Comparison of ENCODE assay signal across 8 cellular contexts in genomic region chr1:1348420-1349255, GRCh38. TPM values are rescaled to one million over a fixed set of nuclear protein-coding genes. Genes with fewer than 3 reads are reported as not detected.
A peak's percentile ranks its signal among the peaks of the same experiment; 100 is the strongest.
DNase-seq lines count a peak whose midpoint lies in the region; ATAC-seq, FAIRE-seq and TF ChIP-seq lines count a peak whose summit lies in the region.

No MANE protein-coding gene starts in this region.

- H3K36me3 ChIP-seq in HUES6 (ENCODE audit: control insufficient read depth, insufficient read depth, low read length) (0 out of 2 replicates have a peak, but pooled peaks cover 3% of the 10 kb centered on the region), HepG2 (replicated peaks in 1 of 2; ENCODE audit: control insufficient read depth in 1 of 2, insufficient read depth in 2 of 2, low read length in 2 of 2) (no peaks in the 10 kb centered on the region), tibial artery (peaks cover 2 to 13% (median 10%) of the 10 kb centered on the region in 3 donors)

- ATAC-seq in GM19455 (IDR thresholded peaks at IDR 0.05; ENCODE audit: unreplicated experiment) (peak; percentile 21), HepG2 (no peak)

- H3K4me3 ChIP-seq in AG04450 (ENCODE audit: low read depth, low read length) (peak overlapping the region; percentile 74), HUES6 (ENCODE audit: low read depth, low read length) (peak overlapping the region; percentile 77), astrocyte of the spinal cord (ENCODE audit: low read depth, low read length) (peak overlapping the region; percentile 71), HepG2 (replicated peaks in 1 of 3; ENCODE audit: insufficient read depth in 1 of 3, low read depth in 2 of 3, low read length in 3 of 3) (peak overlapping the region; percentile 79 to 89 (median 85)), tibial artery (peak overlapping the region; percentile 81 to 84)

- 0 out of 4 replicates have a peak, but pooled peaks of 1 of the 2 experiments have one; percentile 17 for TF ChIP-seq POLR2A in HepG2 (IDR thresholded peaks at IDR 0.05; ENCODE audit: insufficient read depth in 1 of 2, low read depth in 2 of 2, low read length in 2 of 2)

- POLR2A ChIA-PET in AG04450 (lab: Yijun Ruan, JAX) = interaction anchor here (0.6 to 1.9 kb wide), 3 partner anchors 9 to 405 kb away, joined by 7 to 12 read pairs (median 9); partner anchors contain the start of genes AURKAIP1 and MXRA8
- POLR2A ChIA-PET in HepG2 (lab: Yijun Ruan, JAX) = interaction anchor here (0.5 to 2.7 kb wide), 15 partner anchors 10 to 156 kb away, joined by 3 to 38 read pairs (median 6); partner anchors contain the start of genes AURKAIP1, CCNL2, MXRA8 and TAS1R3

- H2AFZ ChIP-seq in HepG2 (ENCODE audit: low read length) = no peak overlapping the region

- CTCF ChIA-PET in AG04450 (lab: Charles Lee) (interaction anchor here (0.8 to 1.2 kb wide), 4 partner anchors 14 to 227 kb away, joined by 3 to 6 read pairs (median 3); no protein-coding TSS in a partner anchor), HepG2 (lab: Yijun Ruan, JAX; ENCODE audit: low intra/inter-chr PET ratio, low total read pairs) (interaction anchor here (2.0 kb wide), 1 partner anchor 24 kb away, joined by 13 read pairs; no protein-coding TSS in a partner anchor)

- FAIRE-seq in HepG2 (lab: Jason Lieb, UNC) = no peak

- TF ChIP-seq EP300 in HepG2 (IDR thresholded peaks at IDR 0.05; ENCODE audit: low read depth in 2 of 2, low read length in 2 of 2) (no peak), HepG2 (CRISPR knock-in tag; IDR thresholded peaks at IDR 0.05; ENCODE audit: borderline replicate concordance) (no peak)

- H3K27me3 ChIP-seq in AG04450 (ENCODE audit: control insufficient read depth, insufficient read depth, low read length) (no peaks in the 10 kb centered on the region), HUES6 (ENCODE audit: control insufficient read depth, insufficient read depth, low read length) (peaks cover 12% of the 10 kb centered on the region), HepG2 (ENCODE audit: control insufficient read depth in 1 of 2, insufficient read depth in 2 of 2, low read length in 2 of 2) (no peaks in the 10 kb centered on the region), tibial artery (no peaks in the 10 kb centered on the region)

- H3K9me3 ChIP-seq in AG04450 (ENCODE audit: control insufficient read depth, insufficient read depth, low read length) = no peaks in the 10 kb centered on the region; the same call in 1 of the 2 replicates
- no peaks in the 10 kb centered on the region for H3K9me3 ChIP-seq in HUES6 (ENCODE audit: control insufficient read depth, insufficient read depth, low read depth, low read length)
- no peaks in the 10 kb centered on the region for H3K9me3 ChIP-seq in HepG2 (ENCODE audit: low read length)
- H3K9me3 ChIP-seq in tibial artery = no peaks in the 10 kb centered on the region

- DNase-seq in AG04450 (ENCODE audit: low read depth, low spot score) (no peak), astrocyte of the spinal cord (ENCODE audit: low read depth, low spot score) (peak; percentile 52), HepG2 (ENCODE audit: low spot score) (no peak), tibial artery (peak in 1 of 2 donors; percentile 48), A172 (ENCODE audit: low spot score) (no peak), cerebellum (ENCODE audit: low spot score) (no peak)

- H3K9ac ChIP-seq in HUES6 (ENCODE audit: low read length) = peak overlapping the region; percentile 72
- H3K9ac ChIP-seq in HepG2 (ENCODE audit: insufficient read depth, low read depth, low read length) = peak overlapping the region; percentile 91

- intact Hi-C loops in HepG2 (cut with micrococcal nuclease; ENCODE audit: unreplicated experiment) = no loop called here
- intact Hi-C loops in tibial artery (cut with DNase I; ENCODE audit: low total_unique reads) = loop anchor here (2.0 kb wide), 1 partner anchor 26 kb away; the partner anchor contains the start of gene AURKAIP1

- H4K20me1 ChIP-seq in HepG2 (ENCODE audit: insufficient read depth, low read length) = peaks cover 29% of the 10 kb centered on the region; the same call in 1 of the 2 replicates

- peaks cover 48% of the 10 kb centered on the region for H3K79me2 ChIP-seq in HepG2 (ENCODE audit: insufficient read depth, low read length)

- TF ChIP-seq RAD21 in HepG2 (CRISPR knock-in tag; IDR thresholded peaks at IDR 0.05) = no peak

- H3K4me1 ChIP-seq in HUES6 (ENCODE audit: control insufficient read depth, insufficient read depth, low read length) = peaks cover 32% of the 10 kb centered on the region
- peaks cover 57% of the 10 kb centered on the region for H3K4me1 ChIP-seq in HepG2 (ENCODE audit: insufficient read depth, low read length)
- peaks cover 0 to 74% (median 49%) of the 10 kb centered on the region in 4 donors for H3K4me1 ChIP-seq in tibial artery

- BruUV-seq in HepG2 (replicated peaks; lab: Mats Ljungman, UMichigan) = no TSS peak

- WGBS in HepG2 (ENCODE audit: low lambda C conversion rate) = 0% methylated on average over 3 of the region's 109 CpGs

- no peak for TF ChIP-seq CTCF in AG04450 (IDR thresholded peaks at IDR 0.05; ENCODE audit: low read depth, low read length)
- TF ChIP-seq CTCF in astrocyte of the spinal cord (IDR thresholded peaks at IDR 0.05; ENCODE audit: low read depth, low read length) = no peak
- no peak for TF ChIP-seq CTCF in HepG2 (CRISPR knock-in tag; IDR thresholded peaks at IDR 0.05)
- TF ChIP-seq CTCF in tibial artery (IDR thresholded peaks at IDR 0.05) = no peak

- peak overlapping the region; percentile 91 for H3K4me2 ChIP-seq in HepG2 (ENCODE audit: low read depth, low read length)

- H3K27ac ChIP-seq in AG04450 (ENCODE audit: low read depth, low read length) (no peak overlapping the region), HUES6 (ENCODE audit: low read depth, low read length) (no peak overlapping the region), HepG2 (ENCODE audit: extremely low read length, insufficient read depth, low read length) (peak overlapping the region; percentile 82), tibial artery (peak overlapping the region; percentile 64 to 66)

- in situ Hi-C loops in astrocyte of the spinal cord (cut with HindIII; ENCODE audit: low sequenced_read_pairs) (no loop called here), HepG2 (cut with HindIII; ENCODE audit: extremely low pct_ligation_motif_present, low pct_unique_long_range_greater_than_20kb) (no loop called here)

RNA-seq across cellular contexts. Expression of gene DVL1, which starts 0.6 kb away (rescaled TPM):
- polyA plus RNA-seq in AG04450 (2011; rRNA removed) (8.9 and 13.6 TPM in 2 replicates), HepG2 (2011; rRNA removed) (30.8 and 49.5 TPM in 2 replicates)
- polyA minus RNA-seq in AG04450 (2011; rRNA and poly(A)+ RNA removed) = 7.7 and 9.2 TPM in 2 replicates
- total RNA-seq in HepG2 (2016; rRNA removed; fragmentation: Illumina TruSeq; extraction: Trizol) (42.8 and 60.4 TPM in 2 replicates), cerebellum (46.0 TPM)
- total RNA-seq in HepG2 (2016; cell fraction: cytosol; rRNA removed; fragmentation: Illumina TruSeq; extraction: Trizol; ENCODE audit: low read depth) = 36.3 and 41.3 TPM in 2 replicates
- total RNA-seq in HepG2 (2016; cell fraction: insoluble cytoplasmic fraction; rRNA removed; fragmentation: Illumina TruSeq; extraction: Trizol) = 36.7 and 61.0 TPM in 2 replicates
- total RNA-seq in HepG2 (2016; cell fraction: membrane; rRNA removed; fragmentation: Illumina TruSeq; extraction: Trizol) = 84.2 and 90.2 TPM in 2 replicates
- total RNA-seq in HepG2 (2016; cell fraction: nucleus; rRNA removed; fragmentation: Illumina TruSeq; extraction: Trizol) = 38.1 and 46.4 TPM in 2 replicates
- polyA plus RNA-seq in HepG2 (2011; cell fraction: cytosol; rRNA removed) = 25.9 and 50.1 TPM in 2 replicates
- polyA plus RNA-seq in HepG2 (2011; cell fraction: nucleus; rRNA removed) = 153 and 204 TPM in 2 replicates
- polyA plus RNA-seq in HepG2 (2012) = 29.7 and 38.8 TPM in 2 replicates
- polyA plus RNA-seq in HepG2 (2016; cell fraction: cytosol; fragmentation: Illumina TruSeq; extraction: Trizol; ENCODE audit: low read depth) = 26.3 and 31.1 TPM in 2 replicates
- polyA plus RNA-seq in HepG2 (2016; cell fraction: insoluble cytoplasmic fraction; fragmentation: Illumina TruSeq; extraction: Trizol; ENCODE audit: low read depth) = 34.3 and 36.1 TPM in 2 replicates
- 54.8 and 63.5 TPM in 2 replicates for polyA plus RNA-seq in HepG2 (2016; cell fraction: membrane; fragmentation: Illumina TruSeq; extraction: Trizol; ENCODE audit: low read depth)
- 84.5 and 84.8 TPM in 2 replicates for polyA plus RNA-seq in HepG2 (2016; cell fraction: nucleus; fragmentation: Illumina TruSeq; extraction: Trizol; ENCODE audit: insufficient read depth, low read depth)
- 41.6 and 83.7 TPM in 2 replicates for polyA minus RNA-seq in HepG2 (2011; rRNA and poly(A)+ RNA removed; ENCODE audit: low replicate concordance)
- polyA minus RNA-seq in HepG2 (2011; cell fraction: cytosol; rRNA and poly(A)+ RNA removed) = 26.2 and 33.4 TPM in 2 replicates
- polyA minus RNA-seq in HepG2 (2011; cell fraction: nucleus; rRNA and poly(A)+ RNA removed) = 27.6 and 29.8 TPM in 2 replicates
- 47.7 and 58.2 TPM in 2 replicates for total RNA-seq in A172 (2014; rRNA removed; shearing (Covaris generic))

RNA-seq across cellular contexts. Expression of gene MXRA8, which starts 9.7 kb away (rescaled TPM):
- 186 and 275 TPM in 2 replicates for polyA plus RNA-seq in AG04450 (2011; rRNA removed)
- polyA minus RNA-seq in AG04450 (2011; rRNA and poly(A)+ RNA removed) = 171 and 233 TPM in 2 replicates
- total RNA-seq in HepG2 (2016; rRNA removed; fragmentation: Illumina TruSeq; extraction: Trizol) = 5.4 and 19.8 TPM in 2 replicates
- total RNA-seq in HepG2 (2016; cell fraction: cytosol; rRNA removed; fragmentation: Illumina TruSeq; extraction: Trizol; ENCODE audit: low read depth) = 4.4 and 6.1 TPM in 2 replicates
- 5.2 and 18.5 TPM in 2 replicates for total RNA-seq in HepG2 (2016; cell fraction: insoluble cytoplasmic fraction; rRNA removed; fragmentation: Illumina TruSeq; extraction: Trizol)
- total RNA-seq in HepG2 (2016; cell fraction: membrane; rRNA removed; fragmentation: Illumina TruSeq; extraction: Trizol) = 9.0 and 10.5 TPM in 2 replicates
- 15.6 and 22.5 TPM in 2 replicates for total RNA-seq in HepG2 (2016; cell fraction: nucleus; rRNA removed; fragmentation: Illumina TruSeq; extraction: Trizol)
- 44.8 and 71.0 TPM in 2 replicates for polyA plus RNA-seq in HepG2 (2011; rRNA removed)
- 35.7 and 49.1 TPM in 2 replicates for polyA plus RNA-seq in HepG2 (2011; cell fraction: cytosol; rRNA removed)
- polyA plus RNA-seq in HepG2 (2011; cell fraction: nucleus; rRNA removed) = 279 and 296 TPM in 2 replicates
- polyA plus RNA-seq in HepG2 (2012) = 22.6 and 42.3 TPM in 2 replicates
- polyA plus RNA-seq in HepG2 (2016; cell fraction: cytosol; fragmentation: Illumina TruSeq; extraction: Trizol; ENCODE audit: low read depth) = 4.9 and 5.3 TPM in 2 replicates
- 6.0 and 9.7 TPM in 2 replicates for polyA plus RNA-seq in HepG2 (2016; cell fraction: insoluble cytoplasmic fraction; fragmentation: Illumina TruSeq; extraction: Trizol; ENCODE audit: low read depth)
- polyA plus RNA-seq in HepG2 (2016; cell fraction: membrane; fragmentation: Illumina TruSeq; extraction: Trizol; ENCODE audit: low read depth) = 10.7 and 11.1 TPM in 2 replicates
- polyA plus RNA-seq in HepG2 (2016; cell fraction: nucleus; fragmentation: Illumina TruSeq; extraction: Trizol; ENCODE audit: insufficient read depth, low read depth) = 56.0 and 64.0 TPM in 2 replicates
- 0.26 and 46.5 TPM in 2 replicates for polyA minus RNA-seq in HepG2 (2011; rRNA and poly(A)+ RNA removed; ENCODE audit: low replicate concordance)
- polyA minus RNA-seq in HepG2 (2011; cell fraction: cytosol; rRNA and poly(A)+ RNA removed) = 16.7 and 21.9 TPM in 2 replicates
- polyA minus RNA-seq in HepG2 (2011; cell fraction: nucleus; rRNA and poly(A)+ RNA removed) = 11.8 and 16.9 TPM in 2 replicates
- 0.24 TPM in 1 of 2 replicates, not detected in the other for total RNA-seq in A172 (2014; rRNA removed; shearing (Covaris generic))
- total RNA-seq in cerebellum = 18.2 TPM

RNA-seq across cellular contexts. Expression of gene TAS1R3, which starts 17.6 kb away (rescaled TPM):
- 0.10 and 0.11 TPM in 2 replicates for polyA plus RNA-seq in AG04450 (2011; rRNA removed)
- 0.04 and 0.09 TPM in 2 replicates for polyA minus RNA-seq in AG04450 (2011; rRNA and poly(A)+ RNA removed)
- 0.15 TPM in 1 of 2 replicates, not detected in the other for total RNA-seq in HepG2 (2016; rRNA removed; fragmentation: Illumina TruSeq; extraction: Trizol)
- total RNA-seq in HepG2 (2016; cell fraction: cytosol; rRNA removed; fragmentation: Illumina TruSeq; extraction: Trizol; ENCODE audit: low read depth) = not detected in 2 replicates
- total RNA-seq in HepG2 (2016; cell fraction: insoluble cytoplasmic fraction; rRNA removed; fragmentation: Illumina TruSeq; extraction: Trizol) = 0.13 TPM in 1 of 2 replicates, not detected in the other
- not detected in 2 replicates for total RNA-seq in HepG2 (2016; cell fraction: membrane; rRNA removed; fragmentation: Illumina TruSeq; extraction: Trizol)
- total RNA-seq in HepG2 (2016; cell fraction: nucleus; rRNA removed; fragmentation: Illumina TruSeq; extraction: Trizol) = 0.12 and 0.25 TPM in 2 replicates
- polyA plus RNA-seq in HepG2 (2011; rRNA removed) = 0.13 and 0.20 TPM in 2 replicates
- 0.13 and 0.21 TPM in 2 replicates for polyA plus RNA-seq in HepG2 (2011; cell fraction: cytosol; rRNA removed)
- polyA plus RNA-seq in HepG2 (2011; cell fraction: nucleus; rRNA removed) = 1.5 and 2.4 TPM in 2 replicates
- polyA plus RNA-seq in HepG2 (2012) = 0.17 TPM in 2 replicates
- not detected in 2 replicates for polyA plus RNA-seq in HepG2 (2016; cell fraction: cytosol; fragmentation: Illumina TruSeq; extraction: Trizol; ENCODE audit: low read depth)
- not detected in 2 replicates for polyA plus RNA-seq in HepG2 (2016; cell fraction: insoluble cytoplasmic fraction; fragmentation: Illumina TruSeq; extraction: Trizol; ENCODE audit: low read depth)
- 0.07 TPM in 1 of 2 replicates, not detected in the other for polyA plus RNA-seq in HepG2 (2016; cell fraction: membrane; fragmentation: Illumina TruSeq; extraction: Trizol; ENCODE audit: low read depth)
- 0.25 and 0.30 TPM in 2 replicates for polyA plus RNA-seq in HepG2 (2016; cell fraction: nucleus; fragmentation: Illumina TruSeq; extraction: Trizol; ENCODE audit: insufficient read depth, low read depth)
- polyA minus RNA-seq in HepG2 (2011; rRNA and poly(A)+ RNA removed; ENCODE audit: low replicate concordance) = 1.2 TPM in 2 replicates
- 0.20 and 0.26 TPM in 2 replicates for polyA minus RNA-seq in HepG2 (2011; cell fraction: cytosol; rRNA and poly(A)+ RNA removed)
- polyA minus RNA-seq in HepG2 (2011; cell fraction: nucleus; rRNA and poly(A)+ RNA removed) = 0.64 and 0.75 TPM in 2 replicates
- 0.22 and 0.33 TPM in 2 replicates for total RNA-seq in A172 (2014; rRNA removed; shearing (Covaris generic))
- total RNA-seq in cerebellum = 0.73 TPM

RNA-seq across cellular contexts. Expression of gene CPTP, which starts 24.0 kb away (rescaled TPM):
- polyA plus RNA-seq in AG04450 (2011; rRNA removed) (7.1 and 9.5 TPM in 2 replicates), HepG2 (2011; rRNA removed) (5.5 and 8.0 TPM in 2 replicates)
- polyA minus RNA-seq in AG04450 (2011; rRNA and poly(A)+ RNA removed) = 5.0 and 6.2 TPM in 2 replicates
- total RNA-seq in HepG2 (2016; rRNA removed; fragmentation: Illumina TruSeq; extraction: Trizol) (7.2 and 9.3 TPM in 2 replicates), cerebellum (10.6 TPM)
- total RNA-seq in HepG2 (2016; cell fraction: cytosol; rRNA removed; fragmentation: Illumina TruSeq; extraction: Trizol; ENCODE audit: low read depth) = 6.9 and 8.7 TPM in 2 replicates
- total RNA-seq in HepG2 (2016; cell fraction: insoluble cytoplasmic fraction; rRNA removed; fragmentation: Illumina TruSeq; extraction: Trizol) = 6.2 and 9.8 TPM in 2 replicates
- 15.1 and 19.3 TPM in 2 replicates for total RNA-seq in HepG2 (2016; cell fraction: membrane; rRNA removed; fragmentation: Illumina TruSeq; extraction: Trizol)
- 7.2 and 8.0 TPM in 2 replicates for total RNA-seq in HepG2 (2016; cell fraction: nucleus; rRNA removed; fragmentation: Illumina TruSeq; extraction: Trizol)
- polyA plus RNA-seq in HepG2 (2011; cell fraction: cytosol; rRNA removed) = 7.7 and 13.2 TPM in 2 replicates
- polyA plus RNA-seq in HepG2 (2011; cell fraction: nucleus; rRNA removed) = 11.5 and 12.6 TPM in 2 replicates
- polyA plus RNA-seq in HepG2 (2012) = 7.1 and 9.6 TPM in 2 replicates
- polyA plus RNA-seq in HepG2 (2016; cell fraction: cytosol; fragmentation: Illumina TruSeq; extraction: Trizol; ENCODE audit: low read depth) = 12.5 and 15.0 TPM in 2 replicates
- 13.9 and 15.2 TPM in 2 replicates for polyA plus RNA-seq in HepG2 (2016; cell fraction: insoluble cytoplasmic fraction; fragmentation: Illumina TruSeq; extraction: Trizol; ENCODE audit: low read depth)
- polyA plus RNA-seq in HepG2 (2016; cell fraction: membrane; fragmentation: Illumina TruSeq; extraction: Trizol; ENCODE audit: low read depth) = 23.5 and 26.0 TPM in 2 replicates
- 16.7 and 16.9 TPM in 2 replicates for polyA plus RNA-seq in HepG2 (2016; cell fraction: nucleus; fragmentation: Illumina TruSeq; extraction: Trizol; ENCODE audit: insufficient read depth, low read depth)
- polyA minus RNA-seq in HepG2 (2011; rRNA and poly(A)+ RNA removed; ENCODE audit: low replicate concordance) = 9.3 and 18.2 TPM in 2 replicates
- polyA minus RNA-seq in HepG2 (2011; cell fraction: cytosol; rRNA and poly(A)+ RNA removed) = 13.4 and 15.4 TPM in 2 replicates
- polyA minus RNA-seq in HepG2 (2011; cell fraction: nucleus; rRNA and poly(A)+ RNA removed) = 9.8 and 11.6 TPM in 2 replicates
- total RNA-seq in A172 (2014; rRNA removed; shearing (Covaris generic)) = 17.0 and 19.5 TPM in 2 replicates

RNA-seq across cellular contexts. Expression of gene INTS11, which starts 24.2 kb away (rescaled TPM):
- polyA plus RNA-seq in AG04450 (2011; rRNA removed) = 52.8 and 69.5 TPM in 2 replicates
- polyA minus RNA-seq in AG04450 (2011; rRNA and poly(A)+ RNA removed) = 103 and 131 TPM in 2 replicates
- 46.4 and 52.8 TPM in 2 replicates for total RNA-seq in HepG2 (2016; rRNA removed; fragmentation: Illumina TruSeq; extraction: Trizol)
- total RNA-seq in HepG2 (2016; cell fraction: cytosol; rRNA removed; fragmentation: Illumina TruSeq; extraction: Trizol; ENCODE audit: low read depth) = 23.1 and 23.4 TPM in 2 replicates
- 37.6 and 53.6 TPM in 2 replicates for total RNA-seq in HepG2 (2016; cell fraction: insoluble cytoplasmic fraction; rRNA removed; fragmentation: Illumina TruSeq; extraction: Trizol)
- 22.1 and 22.9 TPM in 2 replicates for total RNA-seq in HepG2 (2016; cell fraction: membrane; rRNA removed; fragmentation: Illumina TruSeq; extraction: Trizol)
- total RNA-seq in HepG2 (2016; cell fraction: nucleus; rRNA removed; fragmentation: Illumina TruSeq; extraction: Trizol) = 43.7 and 54.4 TPM in 2 replicates
- 94.8 and 104 TPM in 2 replicates for polyA plus RNA-seq in HepG2 (2011; rRNA removed)
- 80.0 and 107 TPM in 2 replicates for polyA plus RNA-seq in HepG2 (2011; cell fraction: cytosol; rRNA removed)
- polyA plus RNA-seq in HepG2 (2011; cell fraction: nucleus; rRNA removed) = 412 and 553 TPM in 2 replicates
- 69.0 and 86.1 TPM in 2 replicates for polyA plus RNA-seq in HepG2 (2012)
- polyA plus RNA-seq in HepG2 (2016; cell fraction: cytosol; fragmentation: Illumina TruSeq; extraction: Trizol; ENCODE audit: low read depth) = 11.0 and 11.1 TPM in 2 replicates
- polyA plus RNA-seq in HepG2 (2016; cell fraction: insoluble cytoplasmic fraction; fragmentation: Illumina TruSeq; extraction: Trizol; ENCODE audit: low read depth) = 38.3 and 53.4 TPM in 2 replicates
- 14.8 and 15.0 TPM in 2 replicates for polyA plus RNA-seq in HepG2 (2016; cell fraction: membrane; fragmentation: Illumina TruSeq; extraction: Trizol; ENCODE audit: low read depth)
- polyA plus RNA-seq in HepG2 (2016; cell fraction: nucleus; fragmentation: Illumina TruSeq; extraction: Trizol; ENCODE audit: insufficient read depth, low read depth) = 173 and 181 TPM in 2 replicates
- polyA minus RNA-seq in HepG2 (2011; rRNA and poly(A)+ RNA removed; ENCODE audit: low replicate concordance) = 120 and 176 TPM in 2 replicates
- polyA minus RNA-seq in HepG2 (2011; cell fraction: cytosol; rRNA and poly(A)+ RNA removed) = 37.5 and 38.1 TPM in 2 replicates
- 64.4 and 69.0 TPM in 2 replicates for polyA minus RNA-seq in HepG2 (2011; cell fraction: nucleus; rRNA and poly(A)+ RNA removed)
- 48.4 and 56.7 TPM in 2 replicates for total RNA-seq in A172 (2014; rRNA removed; shearing (Covaris generic))
- total RNA-seq in cerebellum = 47.8 TPM

Comparison
In these comparisons a context has a peak if more than half of its experiments do, and no peak if none do; other contexts are left out.
1. H3K27ac ChIP-seq: peak in HepG2 (single experiment) and tibial artery (2 of 2); none in AG04450 (single experiment) and HUES6 (single experiment).
2. Peak in every context shown above with its lines, with median percentiles within 50 percentile points of each other: H3K4me3 ChIP-seq.